ENCODE assay signal across 1 cellular context in the genomic region with DNA sequence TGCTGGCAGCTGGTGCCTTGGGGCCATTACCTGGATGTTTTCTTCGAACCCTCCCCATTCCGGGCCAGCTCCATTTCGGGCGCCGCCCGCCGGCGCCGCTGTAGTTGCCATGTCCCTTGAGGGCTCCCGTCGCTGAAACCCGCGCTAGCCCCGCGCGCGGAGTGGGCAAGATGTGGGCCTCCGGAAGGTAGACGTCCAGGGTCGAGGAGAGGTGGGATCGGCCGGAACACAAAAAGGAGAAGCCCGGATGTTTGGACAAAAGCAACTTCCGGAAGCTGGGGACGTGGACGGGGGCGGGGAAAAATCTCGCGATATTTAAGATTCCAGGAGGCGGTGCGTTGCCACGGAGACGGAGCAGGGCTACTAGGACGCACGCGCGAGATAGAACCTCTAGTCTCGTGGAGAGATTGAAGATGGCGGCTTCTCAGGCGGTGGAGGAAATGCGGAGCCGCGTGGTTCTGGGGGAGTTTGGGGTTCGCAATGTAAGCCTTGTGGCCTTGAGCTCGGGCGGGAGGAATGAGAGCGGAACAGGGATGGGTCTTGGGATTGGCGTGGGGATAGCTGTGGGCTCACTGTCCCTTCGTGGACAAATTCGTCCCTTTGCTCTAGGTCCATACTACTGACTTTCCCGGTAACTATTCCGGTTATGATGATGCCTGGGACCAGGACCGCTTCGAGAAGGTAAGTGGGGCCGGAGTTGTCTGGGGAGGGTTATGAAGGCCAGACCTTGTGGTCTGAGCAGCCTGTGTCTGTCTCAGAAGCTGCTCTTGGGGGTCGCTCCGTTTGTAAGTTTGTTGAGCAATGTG.
TF ChIP-seq lines count a peak whose summit lies in the region.

A gene with protein sequence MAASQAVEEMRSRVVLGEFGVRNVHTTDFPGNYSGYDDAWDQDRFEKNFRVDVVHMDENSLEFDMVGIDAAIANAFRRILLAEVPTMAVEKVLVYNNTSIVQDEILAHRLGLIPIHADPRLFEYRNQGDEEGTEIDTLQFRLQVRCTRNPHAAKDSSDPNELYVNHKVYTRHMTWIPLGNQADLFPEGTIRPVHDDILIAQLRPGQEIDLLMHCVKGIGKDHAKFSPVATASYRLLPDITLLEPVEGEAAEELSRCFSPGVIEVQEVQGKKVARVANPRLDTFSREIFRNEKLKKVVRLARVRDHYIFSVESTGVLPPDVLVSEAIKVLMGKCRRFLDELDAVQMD (plus strand): TSS at position 393 of the 806 bp plus-strand sequence. CDS start 21 bp downstream, at position 414.
A gene (minus strand): TSS at position 230 of the 806 bp plus-strand sequence. CDS start 119 bp downstream, at position 111.

TF ChIP-seq in HepG2, 621 proteins besides CTCF, POLR2A, EP300 and RAD21 (continued from another document and continues in another):
- TF ChIP-seq XRCC5 (optimal IDR thresholded peaks at IDR 0.05; ENCODE audit: low read length) = peak; percentile 92
- TF ChIP-seq, protein P1, sequence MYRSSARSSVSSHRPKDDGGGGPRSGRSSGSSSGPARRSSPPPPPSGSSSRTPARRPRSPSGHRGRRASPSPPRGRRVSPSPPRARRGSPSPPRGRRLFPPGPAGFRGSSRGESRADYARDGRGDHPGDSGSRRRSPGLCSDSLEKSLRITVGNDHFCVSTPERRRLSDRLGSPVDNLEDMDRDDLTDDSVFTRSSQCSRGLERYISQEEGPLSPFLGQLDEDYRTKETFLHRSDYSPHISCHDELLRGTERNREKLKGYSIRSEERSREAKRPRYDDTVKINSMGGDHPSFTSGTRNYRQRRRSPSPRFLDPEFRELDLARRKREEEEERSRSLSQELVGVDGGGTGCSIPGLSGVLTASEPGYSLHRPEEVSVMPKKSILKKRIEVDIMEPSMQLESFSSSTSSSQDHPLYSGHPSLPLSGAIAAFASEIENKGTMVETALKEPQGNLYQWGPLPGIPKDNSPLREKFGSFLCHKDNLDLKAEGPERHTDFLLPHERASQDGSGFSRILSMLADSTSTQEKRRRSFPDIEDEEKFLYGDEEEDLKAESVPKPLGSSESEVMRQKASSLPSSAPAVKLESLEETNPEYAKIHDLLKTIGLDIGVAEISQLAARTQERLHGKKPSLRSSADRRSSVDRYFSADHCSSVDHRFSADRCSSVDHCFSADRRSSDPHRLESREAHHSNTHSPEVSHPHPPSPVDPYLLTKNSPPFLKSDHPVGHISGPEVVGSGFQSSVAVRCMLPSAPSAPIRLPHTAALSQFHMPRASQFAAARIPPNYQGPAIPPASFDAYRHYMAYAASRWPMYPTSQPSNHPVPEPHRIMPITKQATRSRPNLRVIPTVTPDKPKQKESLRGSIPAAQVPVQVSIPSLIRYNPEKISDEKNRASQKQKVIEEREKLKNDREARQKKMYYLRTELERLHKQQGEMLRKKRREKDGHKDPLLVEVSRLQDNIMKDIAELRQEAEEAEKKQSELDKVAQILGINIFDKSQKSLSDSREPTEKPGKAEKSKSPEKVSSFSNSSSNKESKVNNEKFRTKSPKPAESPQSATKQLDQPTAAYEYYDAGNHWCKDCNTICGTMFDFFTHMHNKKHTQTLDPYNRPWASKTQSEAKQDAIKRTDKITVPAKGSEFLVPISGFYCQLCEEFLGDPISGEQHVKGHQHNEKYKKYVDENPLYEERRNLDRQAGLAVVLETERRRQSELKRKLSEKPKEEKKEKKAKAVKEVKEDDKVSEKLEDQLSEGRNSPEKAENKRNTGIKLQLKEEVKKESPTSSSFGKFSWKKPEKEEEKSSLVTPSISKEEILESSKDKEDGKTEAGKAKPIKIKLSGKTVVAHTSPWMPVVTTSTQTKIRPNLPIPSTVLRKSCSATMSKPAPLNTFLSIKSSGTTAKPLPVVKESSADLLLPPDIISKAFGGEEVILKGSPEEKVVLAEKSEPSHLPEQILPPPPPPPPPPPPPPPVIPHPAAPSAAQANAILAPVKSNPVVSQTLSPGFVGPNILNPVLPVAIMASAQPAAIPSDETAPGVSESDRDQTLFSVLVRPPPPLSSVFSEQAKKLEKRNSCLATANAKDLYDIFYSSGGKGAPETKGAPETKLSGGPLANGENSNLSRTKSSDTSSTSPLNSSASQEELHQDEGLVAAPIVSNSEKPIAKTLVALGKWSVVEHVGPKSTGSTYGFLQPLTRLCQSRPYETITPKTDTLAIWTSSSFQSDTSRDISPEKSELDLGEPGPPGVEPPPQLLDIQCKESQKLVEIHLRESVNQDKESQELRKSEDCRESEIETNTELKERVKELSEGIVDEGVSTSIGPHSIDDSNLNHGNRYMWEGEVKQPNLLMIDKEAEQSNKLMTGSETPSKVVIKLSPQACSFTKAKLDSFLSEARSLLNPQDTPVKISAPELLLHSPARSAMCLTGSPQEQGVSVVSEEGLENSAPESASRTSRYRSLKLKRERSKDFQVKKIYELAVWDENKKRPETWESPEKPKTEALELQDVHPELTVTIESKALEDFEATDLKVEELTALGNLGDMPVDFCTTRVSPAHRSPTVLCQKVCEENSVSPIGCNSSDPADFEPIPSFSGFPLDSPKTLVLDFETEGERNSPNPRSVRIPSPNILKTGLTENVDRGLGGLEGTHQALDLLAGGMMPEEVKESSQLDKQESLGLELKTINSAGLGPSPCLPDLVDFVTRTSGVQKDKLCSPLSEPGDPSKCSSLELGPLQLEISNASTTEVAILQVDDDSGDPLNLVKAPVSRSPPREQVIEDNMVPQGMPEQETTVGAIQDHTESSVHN (CRISPR knock-in tag; IDR thresholded peaks at IDR 0.05) = no peak
- TF ChIP-seq STAG1 (CRISPR knock-in tag; IDR thresholded peaks at IDR 0.05) = peak; percentile 15; the same call in 1 of the 2 replicates
- peak; percentile 86; the same call in 1 of the 2 replicates for TF ChIP-seq ZNF224 (CRISPR knock-in tag; IDR thresholded peaks at IDR 0.05)
- TF ChIP-seq ZNF232 (CRISPR knock-in tag; IDR thresholded peaks at IDR 0.05; ENCODE audit: borderline replicate concordance) = no peak
- no peak for TF ChIP-seq ZNF260 (CRISPR knock-in tag; IDR thresholded peaks at IDR 0.05; ENCODE audit: borderline replicate concordance, low read depth)
- TF ChIP-seq, protein P2, sequence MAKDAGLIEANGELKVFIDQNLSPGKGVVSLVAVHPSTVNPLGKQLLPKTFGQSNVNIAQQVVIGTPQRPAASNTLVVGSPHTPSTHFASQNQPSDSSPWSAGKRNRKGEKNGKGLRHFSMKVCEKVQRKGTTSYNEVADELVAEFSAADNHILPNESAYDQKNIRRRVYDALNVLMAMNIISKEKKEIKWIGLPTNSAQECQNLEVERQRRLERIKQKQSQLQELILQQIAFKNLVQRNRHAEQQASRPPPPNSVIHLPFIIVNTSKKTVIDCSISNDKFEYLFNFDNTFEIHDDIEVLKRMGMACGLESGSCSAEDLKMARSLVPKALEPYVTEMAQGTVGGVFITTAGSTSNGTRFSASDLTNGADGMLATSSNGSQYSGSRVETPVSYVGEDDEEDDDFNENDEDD (CRISPR knock-in tag; IDR thresholded peaks at IDR 0.05; ENCODE audit: borderline replicate concordance) = no peak; the same call in 1 of the 2 replicates
- no peak for TF ChIP-seq SOX6 (IDR thresholded peaks at IDR 0.05)
- peak; percentile 76 for TF ChIP-seq SOX6 (CRISPR knock-in tag; IDR thresholded peaks at IDR 0.05)
- TF ChIP-seq ZNF619 (CRISPR knock-in tag; IDR thresholded peaks at IDR 0.05) = peak; percentile 90
- TF ChIP-seq CAMTA2 (CRISPR knock-in tag; IDR thresholded peaks at IDR 0.05; ENCODE audit: borderline replicate concordance) = 0 out of 2 replicates have a peak, but pooled peaks have one; percentile 78
- TF ChIP-seq KLF11 (CRISPR knock-in tag; IDR thresholded peaks at IDR 0.05) = no peak
- TF ChIP-seq ZBTB21 (CRISPR knock-in tag; IDR thresholded peaks at IDR 0.05) = no peak
- TF ChIP-seq ZNF230 (CRISPR knock-in tag; IDR thresholded peaks at IDR 0.05) = peak; percentile 92; the same call in 1 of the 2 replicates
- TF ChIP-seq REXO4 (CRISPR knock-in tag; IDR thresholded peaks at IDR 0.05; ENCODE audit: borderline replicate concordance) = no peak
- TF ChIP-seq ZBTB8A (CRISPR knock-in tag; IDR thresholded peaks at IDR 0.05; ENCODE audit: borderline replicate concordance, low read depth) = no peak
- TF ChIP-seq NAIF1 (CRISPR knock-in tag; IDR thresholded peaks at IDR 0.05; ENCODE audit: borderline replicate concordance) = peak; percentile 47; the same call in 1 of the 2 replicates
- TF ChIP-seq SALL1 (CRISPR knock-in tag; IDR thresholded peaks at IDR 0.05) = peak; percentile 80
- no peak for TF ChIP-seq ZSCAN30 (CRISPR knock-in tag; IDR thresholded peaks at IDR 0.05)
- TF ChIP-seq, protein P3, sequence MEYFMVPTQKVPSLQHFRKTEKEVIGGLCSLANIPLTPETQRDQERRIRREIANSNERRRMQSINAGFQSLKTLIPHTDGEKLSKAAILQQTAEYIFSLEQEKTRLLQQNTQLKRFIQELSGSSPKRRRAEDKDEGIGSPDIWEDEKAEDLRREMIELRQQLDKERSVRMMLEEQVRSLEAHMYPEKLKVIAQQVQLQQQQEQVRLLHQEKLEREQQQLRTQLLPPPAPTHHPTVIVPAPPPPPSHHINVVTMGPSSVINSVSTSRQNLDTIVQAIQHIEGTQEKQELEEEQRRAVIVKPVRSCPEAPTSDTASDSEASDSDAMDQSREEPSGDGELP (IDR thresholded peaks at IDR 0.05; ENCODE audit: borderline replicate concordance, low read depth) = no peak
- no peak for TF ChIP-seq PRMT3 (CRISPR knock-in tag; IDR thresholded peaks at IDR 0.05; ENCODE audit: borderline replicate concordance, low read depth)
- peak; percentile 60; the same call in 1 of the 2 replicates for TF ChIP-seq ZBTB42 (CRISPR knock-in tag; IDR thresholded peaks at IDR 0.05)
- TF ChIP-seq ZNF33A (CRISPR knock-in tag; IDR thresholded peaks at IDR 0.05; ENCODE audit: borderline replicate concordance) = 0 out of 2 replicates have a peak, but pooled peaks have one; percentile 92
- no peak for TF ChIP-seq IKZF1 (IDR thresholded peaks at IDR 0.05)
- 0 out of 2 replicates have a peak, but pooled peaks have one; percentile 25 for TF ChIP-seq JUND (CRISPR knock-in tag; IDR thresholded peaks at IDR 0.05)
- peak; percentile 93; the same call in 1 of the 2 replicates for TF ChIP-seq KLF13 (CRISPR knock-in tag; IDR thresholded peaks at IDR 0.05)
- TF ChIP-seq SUZ12 (IDR thresholded peaks at IDR 0.05; ENCODE audit: low read depth, low read length) = no peak
- TF ChIP-seq, protein P4, sequence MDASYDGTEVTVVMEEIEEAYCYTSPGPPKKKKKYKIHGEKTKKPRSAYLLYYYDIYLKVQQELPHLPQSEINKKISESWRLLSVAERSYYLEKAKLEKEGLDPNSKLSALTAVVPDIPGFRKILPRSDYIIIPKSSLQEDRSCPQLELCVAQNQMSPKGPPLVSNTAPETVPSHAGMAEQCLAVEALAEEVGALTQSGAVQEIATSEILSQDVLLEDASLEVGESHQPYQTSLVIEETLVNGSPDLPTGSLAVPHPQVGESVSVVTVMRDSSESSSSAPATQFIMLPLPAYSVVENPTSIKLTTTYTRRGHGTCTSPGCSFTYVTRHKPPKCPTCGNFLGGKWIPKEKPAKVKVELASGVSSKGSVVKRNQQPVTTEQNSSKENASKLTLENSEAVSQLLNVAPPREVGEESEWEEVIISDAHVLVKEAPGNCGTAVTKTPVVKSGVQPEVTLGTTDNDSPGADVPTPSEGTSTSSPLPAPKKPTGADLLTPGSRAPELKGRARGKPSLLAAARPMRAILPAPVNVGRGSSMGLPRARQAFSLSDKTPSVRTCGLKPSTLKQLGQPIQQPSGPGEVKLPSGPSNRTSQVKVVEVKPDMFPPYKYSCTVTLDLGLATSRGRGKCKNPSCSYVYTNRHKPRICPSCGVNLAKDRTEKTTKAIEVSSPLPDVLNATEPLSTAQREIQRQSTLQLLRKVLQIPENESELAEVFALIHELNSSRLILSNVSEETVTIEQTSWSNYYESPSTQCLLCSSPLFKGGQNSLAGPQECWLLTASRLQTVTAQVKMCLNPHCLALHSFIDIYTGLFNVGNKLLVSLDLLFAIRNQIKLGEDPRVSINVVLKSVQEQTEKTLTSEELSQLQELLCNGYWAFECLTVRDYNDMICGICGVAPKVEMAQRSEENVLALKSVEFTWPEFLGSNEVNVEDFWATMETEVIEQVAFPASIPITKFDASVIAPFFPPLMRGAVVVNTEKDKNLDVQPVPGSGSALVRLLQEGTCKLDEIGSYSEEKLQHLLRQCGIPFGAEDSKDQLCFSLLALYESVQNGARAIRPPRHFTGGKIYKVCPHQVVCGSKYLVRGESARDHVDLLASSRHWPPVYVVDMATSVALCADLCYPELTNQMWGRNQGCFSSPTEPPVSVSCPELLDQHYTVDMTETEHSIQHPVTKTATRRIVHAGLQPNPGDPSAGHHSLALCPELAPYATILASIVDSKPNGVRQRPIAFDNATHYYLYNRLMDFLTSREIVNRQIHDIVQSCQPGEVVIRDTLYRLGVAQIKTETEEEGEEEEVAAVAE (CRISPR knock-in tag; IDR thresholded peaks at IDR 0.05; ENCODE audit: borderline replicate concordance) = 0 out of 2 replicates have a peak, but pooled peaks have one; percentile 31
- TF ChIP-seq, protein P5, sequence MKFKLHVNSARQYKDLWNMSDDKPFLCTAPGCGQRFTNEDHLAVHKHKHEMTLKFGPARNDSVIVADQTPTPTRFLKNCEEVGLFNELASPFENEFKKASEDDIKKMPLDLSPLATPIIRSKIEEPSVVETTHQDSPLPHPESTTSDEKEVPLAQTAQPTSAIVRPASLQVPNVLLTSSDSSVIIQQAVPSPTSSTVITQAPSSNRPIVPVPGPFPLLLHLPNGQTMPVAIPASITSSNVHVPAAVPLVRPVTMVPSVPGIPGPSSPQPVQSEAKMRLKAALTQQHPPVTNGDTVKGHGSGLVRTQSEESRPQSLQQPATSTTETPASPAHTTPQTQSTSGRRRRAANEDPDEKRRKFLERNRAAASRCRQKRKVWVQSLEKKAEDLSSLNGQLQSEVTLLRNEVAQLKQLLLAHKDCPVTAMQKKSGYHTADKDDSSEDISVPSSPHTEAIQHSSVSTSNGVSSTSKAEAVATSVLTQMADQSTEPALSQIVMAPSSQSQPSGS (CRISPR knock-in tag; IDR thresholded peaks at IDR 0.05) = peak; percentile 57
- TF ChIP-seq, protein P6, sequence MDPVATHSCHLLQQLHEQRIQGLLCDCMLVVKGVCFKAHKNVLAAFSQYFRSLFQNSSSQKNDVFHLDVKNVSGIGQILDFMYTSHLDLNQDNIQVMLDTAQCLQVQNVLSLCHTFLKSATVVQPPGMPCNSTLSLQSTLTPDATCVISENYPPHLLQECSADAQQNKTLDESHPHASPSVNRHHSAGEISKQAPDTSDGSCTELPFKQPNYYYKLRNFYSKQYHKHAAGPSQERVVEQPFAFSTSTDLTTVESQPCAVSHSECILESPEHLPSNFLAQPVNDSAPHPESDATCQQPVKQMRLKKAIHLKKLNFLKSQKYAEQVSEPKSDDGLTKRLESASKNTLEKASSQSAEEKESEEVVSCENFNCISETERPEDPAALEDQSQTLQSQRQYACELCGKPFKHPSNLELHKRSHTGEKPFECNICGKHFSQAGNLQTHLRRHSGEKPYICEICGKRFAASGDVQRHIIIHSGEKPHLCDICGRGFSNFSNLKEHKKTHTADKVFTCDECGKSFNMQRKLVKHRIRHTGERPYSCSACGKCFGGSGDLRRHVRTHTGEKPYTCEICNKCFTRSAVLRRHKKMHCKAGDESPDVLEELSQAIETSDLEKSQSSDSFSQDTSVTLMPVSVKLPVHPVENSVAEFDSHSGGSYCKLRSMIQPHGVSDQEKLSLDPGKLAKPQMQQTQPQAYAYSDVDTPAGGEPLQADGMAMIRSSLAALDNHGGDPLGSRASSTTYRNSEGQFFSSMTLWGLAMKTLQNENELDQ (CRISPR knock-in tag; IDR thresholded peaks at IDR 0.05; ENCODE audit: borderline replicate concordance) = no peak
- 0 out of 2 replicates have a peak, but pooled peaks have one; percentile 70 for TF ChIP-seq ZNF557 (CRISPR knock-in tag; IDR thresholded peaks at IDR 0.05)
- no peak for TF ChIP-seq CCAR2 (optimal IDR thresholded peaks at IDR 0.05; ENCODE audit: low read depth, low read length)
- TF ChIP-seq HIVEP1 (CRISPR knock-in tag; IDR thresholded peaks at IDR 0.05) = peak; percentile 95
- 0 out of 2 replicates have a peak, but pooled peaks have one; percentile 24 for TF ChIP-seq SATB2 (CRISPR knock-in tag; IDR thresholded peaks at IDR 0.05)
- peak; percentile 60; the same call in 1 of the 2 replicates for TF ChIP-seq ZNF317 (CRISPR knock-in tag; IDR thresholded peaks at IDR 0.05)
